Comparison of ENCODE assay signal across 30 cellular contexts in genomic region chr2:57888463-57888862, GRCh38.
"Had no signal": no experiment of that assay in that cellular context is flagged by ENCODE, and none has a peak within 500 bp of the region (broad histone marks: within the 10 kb centered on the region; RNA-seq: fewer than 3 reads in every experiment).

No MANE protein-coding gene starts in this region.

- H2AFZ ChIP-seq: neural progenitor cell, parathyroid adenoma had no signal

- H3K79me2 ChIP-seq: parathyroid adenoma had no signal

- DNase-seq: activated B cell treated with CpG ODN at 0.5 μM for 24 hours; activated CD4-positive, alpha-beta T cell treated with anti-CD3 and anti-CD28 coated beads, Interleukin-2, amount 50 U/mL, for 4 hours; activated CD8-positive, alpha-beta memory T cell treated with anti-CD3 and anti-CD28 coated beads, Interleukin-2, amount 50 U/mL, for 4 hours; activated T-cell treated with anti-CD3 and anti-CD28 coated beads, Interleukin-2, amount 50 U/mL, for 24 hours; cerebellar nuclear complex; colonic mucosa; effector CD8-positive, alpha-beta T cell; esophagus squamous epithelium; left lung; lower lobe of right lung; mesenchymal stem cell; occipital lobe; psoas muscle; sigmoid colon; stimulated activated CD4-positive, alpha-beta T cell treated with anti-CD3 and anti-CD28 coated beads, Interleukin-2, amount 100 ng/mL, for 24 hours; stimulated activated naive CD4-positive, alpha-beta T cell treated with Interleukin-2 at 50 U/mL for 16 hours; T-helper 1 cell; trophoblast cell had no signal

- H3K9me3 Mint-ChIP-seq: activated B cell treated with CpG ODN at 0.5 μM for 24 hours; activated T-cell treated with anti-CD3 and anti-CD28 coated beads, Interleukin-2, amount 50 U/mL, for 24 hours; activated T-helper 17 cell treated with anti-CD3 and anti-CD28 coated beads, Interleukin-2, amount 50 U/mL, for 72 hours; brain; naive thymus-derived CD8-positive, alpha-beta T cell; neural progenitor cell; T-helper 2 cell treated with Interferon-gamma antibody and Interleukin-4, amounts not matched to agents 5 μg/mL and 100 μg/mL, for 36 hours had no signal

- H3K27ac ChIP-seq: ascending aorta, cardiac muscle cell, colonic mucosa, epithelial cell of prostate, esophagus squamous epithelium, left lung, lower lobe of right lung, neural progenitor cell, parathyroid adenoma, psoas muscle, sigmoid colon, thoracic aorta had no signal

- H3K36me3 ChIP-seq: ascending aorta, cardiac muscle cell, colonic mucosa, esophagus squamous epithelium, left lung, lower lobe of right lung, neural progenitor cell, sigmoid colon, thoracic aorta had no signal

- H3K4me3 ChIP-seq: ascending aorta, cardiac muscle cell, colonic mucosa, esophagus squamous epithelium, left lung, lower lobe of right lung, neural progenitor cell, psoas muscle, sigmoid colon, smooth muscle cell, thoracic aorta had no signal

- H3K4me1 ChIP-seq: ascending aorta, colonic mucosa, esophagus squamous epithelium, left lung, lower lobe of right lung, neural progenitor cell, parathyroid adenoma, psoas muscle, sigmoid colon had no signal

- ATAC-seq: activated T-helper 17 cell treated with anti-CD3 and anti-CD28 coated beads, Interleukin-2, amount 50 U/mL, for 72 hours; left lung; lower lobe of right lung; psoas muscle had no signal

- H3K4me1 Mint-ChIP-seq: activated T-helper 17 cell treated with anti-CD3 and anti-CD28 coated beads, Interleukin-2, amount 50 U/mL, for 72 hours; neural progenitor cell had no signal

- H3K9me3 ChIP-seq: ascending aorta, colonic mucosa, esophagus squamous epithelium, left lung, lower lobe of right lung, psoas muscle, sigmoid colon, thoracic aorta had no signal

- H3K36me3 Mint-ChIP-seq: activated naive CD8-positive, alpha-beta T cell; brain; naive thymus-derived CD8-positive, alpha-beta T cell; neural progenitor cell had no signal

- H3K4me3 Mint-ChIP-seq: activated B cell treated with CpG ODN at 0.5 μM for 24 hours; activated naive CD8-positive, alpha-beta T cell; activated T-cell treated with anti-CD3 and anti-CD28 coated beads, Interleukin-2, amount 50 U/mL, for 24 hours; activated T-helper 17 cell treated with anti-CD3 and anti-CD28 coated beads, Interleukin-2, amount 50 U/mL, for 72 hours; brain; naive thymus-derived CD8-positive, alpha-beta T cell; neural progenitor cell; T-helper 2 cell treated with Interferon-gamma antibody and Interleukin-4, amounts not matched to agents 5 μg/mL and 100 μg/mL, for 36 hours had no signal

- H3K27me3 ChIP-seq: ascending aorta, cardiac muscle cell, colonic mucosa, esophagus squamous epithelium, left lung, neural progenitor cell, sigmoid colon had no signal

- H3K27ac Mint-ChIP-seq: activated B cell treated with CpG ODN at 0.5 μM for 24 hours; activated naive CD8-positive, alpha-beta T cell; activated T-cell treated with anti-CD3 and anti-CD28 coated beads, Interleukin-2, amount 50 U/mL, for 24 hours; activated T-helper 17 cell treated with anti-CD3 and anti-CD28 coated beads, Interleukin-2, amount 50 U/mL, for 72 hours; naive thymus-derived CD8-positive, alpha-beta T cell; neural progenitor cell; T-helper 2 cell treated with Interferon-gamma antibody and Interleukin-4, amounts not matched to agents 5 μg/mL and 100 μg/mL, for 36 hours had no signal

- H3K4me2 ChIP-seq: neural progenitor cell, smooth muscle cell had no signal

- H3K27me3 Mint-ChIP-seq: activated B cell treated with CpG ODN at 0.5 μM for 24 hours; activated T-cell treated with anti-CD3 and anti-CD28 coated beads, Interleukin-2, amount 50 U/mL, for 24 hours; brain had no signal

- H3K9ac ChIP-seq: neural progenitor cell, parathyroid adenoma had no signal
